ENCODE assay signal across 1 cellular context in the genomic region with DNA sequence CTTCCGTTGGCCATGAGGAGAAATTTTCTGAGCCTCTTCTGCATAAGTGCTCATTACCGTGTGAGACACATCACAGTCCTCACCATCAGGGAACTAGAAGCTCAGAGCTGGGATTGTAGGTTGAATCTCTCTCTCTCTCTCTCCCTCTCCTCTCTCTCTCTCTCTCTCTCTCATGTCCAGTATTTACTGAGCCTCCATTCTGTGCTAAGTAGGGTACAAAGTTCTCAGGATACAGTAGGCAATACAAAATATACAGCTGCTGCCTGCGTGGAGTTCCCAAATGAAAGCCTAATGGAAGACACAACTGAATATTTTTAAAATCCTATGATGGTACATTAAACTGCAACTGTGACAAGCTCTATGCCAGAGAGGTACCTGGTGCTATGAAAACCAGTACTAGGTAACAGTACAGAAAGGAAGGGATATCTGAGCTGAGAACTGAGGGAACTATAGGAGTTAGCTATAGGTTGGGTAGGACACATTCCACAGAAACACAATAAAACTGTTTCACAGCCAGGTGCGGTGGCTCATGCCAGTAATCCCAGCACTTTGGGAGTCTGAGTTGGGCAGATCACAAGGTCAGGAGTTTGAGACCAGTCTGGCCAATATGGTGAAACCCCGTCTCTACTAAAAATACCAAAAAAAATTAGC.
A peak's percentile ranks its signal among the peaks of the same experiment; 100 is the strongest.
TF ChIP-seq lines count a peak whose summit lies in the region.

No MANE protein-coding gene starts in this region.

TF ChIP-seq in HepG2, 621 proteins besides CTCF, POLR2A, EP300 and RAD21 (continued from another document and continues in another):
- no peak for TF ChIP-seq KLF9 (CRISPR knock-in tag; IDR thresholded peaks at IDR 0.05; ENCODE audit: low read depth)
- no peak for TF ChIP-seq ZNF724P (CRISPR knock-in tag; IDR thresholded peaks at IDR 0.05; ENCODE audit: borderline replicate concordance)
- no peak for TF ChIP-seq ZFYVE20 (CRISPR knock-in tag; IDR thresholded peaks at IDR 0.05; ENCODE audit: borderline replicate concordance, low read depth)
- TF ChIP-seq ZNF382 (CRISPR knock-in tag; IDR thresholded peaks at IDR 0.05; ENCODE audit: borderline replicate concordance) = no peak
- TF ChIP-seq HDAC1 (CRISPR knock-in tag; IDR thresholded peaks at IDR 0.05) = peak; percentile 52; the same call in 1 of the 2 replicates
- no peak for TF ChIP-seq ZNF367 (CRISPR knock-in tag; IDR thresholded peaks at IDR 0.05; ENCODE audit: borderline replicate concordance)
- TF ChIP-seq KDM5A (IDR thresholded peaks at IDR 0.05; ENCODE audit: borderline replicate concordance, low read length) = no peak
- no peak for TF ChIP-seq ZNF768 (CRISPR knock-in tag; IDR thresholded peaks at IDR 0.05)
- peak; percentile 35; the same call in 1 of the 2 replicates for TF ChIP-seq ZNF547 (CRISPR knock-in tag; IDR thresholded peaks at IDR 0.05)
- no peak for TF ChIP-seq ZNF598 (CRISPR knock-in tag; IDR thresholded peaks at IDR 0.05; ENCODE audit: borderline replicate concordance)
- peak; percentile 49; the same call in 1 of the 2 replicates for TF ChIP-seq ZNF629 (CRISPR knock-in tag; conservative IDR thresholded peaks at IDR 0.05)
- TF ChIP-seq, protein P1, sequence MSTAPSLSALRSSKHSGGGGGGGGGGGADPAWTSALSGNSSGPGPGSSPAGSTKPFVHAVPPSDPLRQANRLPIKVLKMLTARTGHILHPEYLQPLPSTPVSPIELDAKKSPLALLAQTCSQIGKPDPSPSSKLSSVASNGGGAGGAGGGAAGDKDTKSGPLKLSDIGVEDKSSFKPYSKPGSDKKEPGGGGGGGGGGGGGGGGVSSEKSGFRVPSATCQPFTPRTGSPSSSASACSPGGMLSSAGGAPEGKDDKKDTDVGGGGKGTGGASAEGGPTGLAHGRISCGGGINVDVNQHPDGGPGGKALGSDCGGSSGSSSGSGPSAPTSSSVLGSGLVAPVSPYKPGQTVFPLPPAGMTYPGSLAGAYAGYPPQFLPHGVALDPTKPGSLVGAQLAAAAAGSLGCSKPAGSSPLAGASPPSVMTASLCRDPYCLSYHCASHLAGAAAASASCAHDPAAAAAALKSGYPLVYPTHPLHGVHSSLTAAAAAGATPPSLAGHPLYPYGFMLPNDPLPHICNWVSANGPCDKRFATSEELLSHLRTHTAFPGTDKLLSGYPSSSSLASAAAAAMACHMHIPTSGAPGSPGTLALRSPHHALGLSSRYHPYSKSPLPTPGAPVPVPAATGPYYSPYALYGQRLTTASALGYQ (CRISPR knock-in tag; IDR thresholded peaks at IDR 0.05) = 0 out of 2 replicates have a peak, but pooled peaks have one; percentile 14
- TF ChIP-seq SP5 (CRISPR knock-in tag; IDR thresholded peaks at IDR 0.05; ENCODE audit: borderline replicate concordance, low read depth) = no peak
- no peak for TF ChIP-seq HOXD1 (CRISPR knock-in tag; IDR thresholded peaks at IDR 0.05)
- no peak for TF ChIP-seq ZSCAN12 (CRISPR knock-in tag; IDR thresholded peaks at IDR 0.05)
- TF ChIP-seq ZNF780A (CRISPR knock-in tag; IDR thresholded peaks at IDR 0.05) = no peak
- TF ChIP-seq HOXA9 (CRISPR knock-in tag; IDR thresholded peaks at IDR 0.05; ENCODE audit: borderline replicate concordance) = no peak
- no peak for TF ChIP-seq ZNF124 (CRISPR knock-in tag; IDR thresholded peaks at IDR 0.05)
- no peak for TF ChIP-seq ZNF564 (CRISPR knock-in tag; IDR thresholded peaks at IDR 0.05)
- no peak for TF ChIP-seq ZBTB46 (CRISPR knock-in tag; IDR thresholded peaks at IDR 0.05; ENCODE audit: borderline replicate concordance)
- no peak for TF ChIP-seq CEBPB (IDR thresholded peaks at IDR 0.05; ENCODE audit: borderline replicate concordance, low read depth, low read length)
- TF ChIP-seq, protein P2, sequence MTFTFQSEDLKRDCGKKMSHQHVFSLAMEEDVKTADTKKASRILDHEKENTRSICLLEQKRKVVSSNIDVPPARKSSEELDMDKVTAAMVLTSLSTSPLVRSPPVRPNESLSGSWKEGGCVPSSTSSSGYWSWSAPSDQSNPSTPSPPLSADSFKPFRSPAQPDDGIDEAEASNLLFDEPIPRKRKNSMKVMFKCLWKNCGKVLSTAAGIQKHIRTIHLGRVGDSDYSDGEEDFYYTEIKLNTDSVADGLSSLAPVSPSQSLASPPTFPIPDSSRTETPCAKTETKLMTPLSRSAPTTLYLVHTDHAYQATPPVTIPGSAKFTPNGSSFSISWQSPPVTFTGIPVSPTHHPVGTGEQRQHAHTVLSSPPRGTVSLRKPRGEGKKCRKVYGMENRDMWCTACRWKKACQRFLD (CRISPR knock-in tag; IDR thresholded peaks at IDR 0.05; ENCODE audit: borderline replicate concordance) = no peak
- no peak for TF ChIP-seq ETV6 (CRISPR knock-in tag; conservative IDR thresholded peaks at IDR 0.05)
- TF ChIP-seq, protein P3, sequence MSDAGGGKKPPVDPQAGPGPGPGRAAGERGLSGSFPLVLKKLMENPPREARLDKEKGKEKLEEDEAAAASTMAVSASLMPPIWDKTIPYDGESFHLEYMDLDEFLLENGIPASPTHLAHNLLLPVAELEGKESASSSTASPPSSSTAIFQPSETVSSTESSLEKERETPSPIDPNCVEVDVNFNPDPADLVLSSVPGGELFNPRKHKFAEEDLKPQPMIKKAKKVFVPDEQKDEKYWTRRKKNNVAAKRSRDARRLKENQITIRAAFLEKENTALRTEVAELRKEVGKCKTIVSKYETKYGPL (CRISPR knock-in tag; IDR thresholded peaks at IDR 0.05) = no peak
- no peak for TF ChIP-seq ZNF746 (CRISPR knock-in tag; IDR thresholded peaks at IDR 0.05)
- no peak for TF ChIP-seq NPAS2 (CRISPR knock-in tag; IDR thresholded peaks at IDR 0.05; ENCODE audit: borderline replicate concordance)
- no peak for TF ChIP-seq ATF6 (CRISPR knock-in tag; conservative IDR thresholded peaks at IDR 0.05)
- TF ChIP-seq MEIS2 (CRISPR knock-in tag; IDR thresholded peaks at IDR 0.05) = 0 out of 2 replicates have a peak, but pooled peaks have one; percentile 27
- peak; percentile 19 for TF ChIP-seq PHF5A (CRISPR knock-in tag; IDR thresholded peaks at IDR 0.05; ENCODE audit: low read depth, unreplicated experiment)
- TF ChIP-seq PHF20 (CRISPR knock-in tag; IDR thresholded peaks at IDR 0.05) = no peak
- TF ChIP-seq KDM4B (CRISPR knock-in tag; IDR thresholded peaks at IDR 0.05) = no peak
- no peak for TF ChIP-seq DDIT3 (CRISPR knock-in tag; IDR thresholded peaks at IDR 0.05)
- TF ChIP-seq MXD1 (CRISPR knock-in tag; IDR thresholded peaks at IDR 0.05) = no peak
- TF ChIP-seq, protein P4, sequence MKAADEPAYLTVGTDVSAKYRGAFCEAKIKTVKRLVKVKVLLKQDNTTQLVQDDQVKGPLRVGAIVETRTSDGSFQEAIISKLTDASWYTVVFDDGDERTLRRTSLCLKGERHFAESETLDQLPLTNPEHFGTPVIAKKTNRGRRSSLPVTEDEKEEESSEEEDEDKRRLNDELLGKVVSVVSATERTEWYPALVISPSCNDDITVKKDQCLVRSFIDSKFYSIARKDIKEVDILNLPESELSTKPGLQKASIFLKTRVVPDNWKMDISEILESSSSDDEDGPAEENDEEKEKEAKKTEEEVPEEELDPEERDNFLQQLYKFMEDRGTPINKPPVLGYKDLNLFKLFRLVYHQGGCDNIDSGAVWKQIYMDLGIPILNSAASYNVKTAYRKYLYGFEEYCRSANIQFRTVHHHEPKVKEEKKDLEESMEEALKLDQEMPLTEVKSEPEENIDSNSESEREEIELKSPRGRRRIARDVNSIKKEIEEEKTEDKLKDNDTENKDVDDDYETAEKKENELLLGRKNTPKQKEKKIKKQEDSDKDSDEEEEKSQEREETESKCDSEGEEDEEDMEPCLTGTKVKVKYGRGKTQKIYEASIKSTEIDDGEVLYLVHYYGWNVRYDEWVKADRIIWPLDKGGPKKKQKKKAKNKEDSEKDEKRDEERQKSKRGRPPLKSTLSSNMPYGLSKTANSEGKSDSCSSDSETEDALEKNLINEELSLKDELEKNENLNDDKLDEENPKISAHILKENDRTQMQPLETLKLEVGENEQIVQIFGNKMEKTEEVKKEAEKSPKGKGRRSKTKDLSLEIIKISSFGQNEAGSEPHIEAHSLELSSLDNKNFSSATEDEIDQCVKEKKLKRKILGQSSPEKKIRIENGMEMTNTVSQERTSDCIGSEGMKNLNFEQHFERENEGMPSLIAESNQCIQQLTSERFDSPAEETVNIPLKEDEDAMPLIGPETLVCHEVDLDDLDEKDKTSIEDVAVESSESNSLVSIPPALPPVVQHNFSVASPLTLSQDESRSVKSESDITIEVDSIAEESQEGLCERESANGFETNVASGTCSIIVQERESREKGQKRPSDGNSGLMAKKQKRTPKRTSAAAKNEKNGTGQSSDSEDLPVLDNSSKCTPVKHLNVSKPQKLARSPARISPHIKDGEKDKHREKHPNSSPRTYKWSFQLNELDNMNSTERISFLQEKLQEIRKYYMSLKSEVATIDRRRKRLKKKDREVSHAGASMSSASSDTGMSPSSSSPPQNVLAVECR (CRISPR knock-in tag; IDR thresholded peaks at IDR 0.05; ENCODE audit: borderline replicate concordance) = no peak; the same call in 1 of the 2 replicates
- peak; percentile 47; the same call in 1 of the 2 replicates for TF ChIP-seq ZNF574 (CRISPR knock-in tag; IDR thresholded peaks at IDR 0.05)
- TF ChIP-seq YEATS4 (CRISPR knock-in tag; IDR thresholded peaks at IDR 0.05; ENCODE audit: borderline replicate concordance) = no peak
- no peak for TF ChIP-seq HNRNPK (IDR thresholded peaks at IDR 0.05; ENCODE audit: low read depth, low read length, poor library complexity, severe bottlenecking)
- TF ChIP-seq RFXAP (CRISPR knock-in tag; IDR thresholded peaks at IDR 0.05; ENCODE audit: borderline replicate concordance) = no peak
- TF ChIP-seq ZNF430 (CRISPR knock-in tag; IDR thresholded peaks at IDR 0.05) = no peak
- no peak for TF ChIP-seq ZNF703 (CRISPR knock-in tag; IDR thresholded peaks at IDR 0.05; ENCODE audit: borderline replicate concordance)
- no peak for TF ChIP-seq REXO4 (CRISPR knock-in tag; IDR thresholded peaks at IDR 0.05; ENCODE audit: borderline replicate concordance)
- TF ChIP-seq, protein P5, sequence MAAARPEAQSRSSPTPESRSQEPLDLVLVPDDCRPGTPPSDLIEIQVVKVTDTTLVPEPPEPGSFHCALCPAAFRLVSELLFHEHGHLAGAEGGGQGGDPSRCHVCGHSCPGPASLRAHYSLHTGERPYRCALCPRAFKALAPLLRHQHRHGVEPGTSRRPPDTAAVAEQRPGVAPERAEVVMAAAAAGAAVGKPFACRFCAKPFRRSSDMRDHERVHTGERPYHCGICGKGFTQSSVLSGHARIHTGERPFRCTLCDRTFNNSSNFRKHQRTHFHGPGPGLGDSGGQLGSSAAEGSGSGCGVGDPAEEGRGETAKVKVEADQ (CRISPR knock-in tag; IDR thresholded peaks at IDR 0.05; ENCODE audit: borderline replicate concordance) = no peak
- TF ChIP-seq ZNF7 (CRISPR knock-in tag; IDR thresholded peaks at IDR 0.05) = no peak
- TF ChIP-seq NR2F6 (IDR thresholded peaks at IDR 0.05) = no peak
- 0 out of 2 replicates have a peak, but pooled peaks have one; percentile 10 for TF ChIP-seq NR2F6 (CRISPR knock-in tag; IDR thresholded peaks at IDR 0.05)
- TF ChIP-seq DR1 (CRISPR knock-in tag; IDR thresholded peaks at IDR 0.05) = no peak
- no peak for TF ChIP-seq IKZF1 (IDR thresholded peaks at IDR 0.05)
- TF ChIP-seq CAMTA2 (CRISPR knock-in tag; IDR thresholded peaks at IDR 0.05; ENCODE audit: borderline replicate concordance) = no peak
- TF ChIP-seq NFE2 (CRISPR knock-in tag; IDR thresholded peaks at IDR 0.05) = no peak
